Comparison of ENCODE assay signal across 8 cellular contexts in the genomic region with DNA sequence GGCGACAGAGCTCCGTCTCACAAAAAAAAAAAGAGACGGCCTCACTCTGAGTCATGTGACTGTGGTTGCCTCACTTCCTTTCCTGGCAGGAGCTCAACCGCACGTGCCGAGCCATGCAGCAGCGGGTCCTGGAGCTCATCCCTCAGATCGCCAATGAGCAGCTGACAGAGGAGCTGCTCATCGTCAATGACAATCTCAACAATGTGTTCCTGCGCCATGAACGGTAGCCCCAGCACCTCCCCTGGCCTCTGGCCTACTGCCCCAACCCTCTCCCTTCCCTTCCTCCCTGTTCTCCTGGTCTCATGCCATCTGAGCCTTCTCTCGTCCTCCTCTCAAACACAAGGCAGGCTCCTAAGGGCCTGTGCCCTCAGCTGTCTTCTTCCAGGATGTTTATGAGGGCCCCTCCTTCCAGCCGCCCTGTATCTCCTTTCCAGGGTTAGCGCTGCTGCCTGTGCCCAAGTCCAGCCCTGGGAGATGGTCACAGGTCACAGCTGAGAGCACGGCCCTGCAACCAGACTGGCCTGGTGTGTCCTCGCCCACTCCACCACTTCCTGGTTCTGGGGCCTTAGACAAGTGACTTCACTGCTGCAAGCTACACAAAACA. TPM values are rescaled to one million over a fixed set of nuclear protein-coding genes. Genes with fewer than 3 reads are reported as not detected.
DNase-seq lines count a peak whose midpoint lies in the region; ATAC-seq and TF ChIP-seq lines count a peak whose summit lies in the region.

No MANE protein-coding gene starts in this region.

- peak overlapping the region; percentile 40 for H3K4me3 ChIP-seq in DOHH2 (ENCODE audit: low read length)
- no peak overlapping the region for H3K4me3 ChIP-seq in MG63

- peak overlapping the region; percentile 57 for H3K4me3 Mint-ChIP-seq in activated naive CD8-positive, alpha-beta T cell treated with anti-CD3 and anti-CD28 coated beads, Interleukin-2, amount 10 ng/mL, durations not matched to agents 7 days and 5 days

- no peaks in the 10 kb centered on the region for H4K20me1 ChIP-seq in DOHH2 (ENCODE audit: control insufficient read depth, insufficient read depth, low read depth, low read length)

- POLR2A ChIA-PET in activated naive CD8-positive, alpha-beta T cell treated with anti-CD3 and anti-CD28 coated beads, Interleukin-2, amount 10 ng/mL, durations not matched to agents 7 days and 5 days (lab: Charles Lee): interaction anchor here (0.7 to 1.6 kb wide), 3 partner anchors 29 to 73 kb away, joined by 3 to 4 read pairs (median 3); a partner anchor contains a TSS

- peaks cover 16% of the 10 kb centered on the region for H3K4me1 Mint-ChIP-seq in activated naive CD8-positive, alpha-beta T cell treated with anti-CD3 and anti-CD28 coated beads, Interleukin-2, amount 10 ng/mL, durations not matched to agents 7 days and 5 days

- no peaks in the 10 kb centered on the region for H3K79me2 ChIP-seq in DOHH2 (ENCODE audit: control insufficient read depth, low read length)

- H3K9me3 ChIP-seq in DOHH2 (ENCODE audit: control insufficient read depth, insufficient read depth, low read length) (no peaks in the 10 kb centered on the region), MG63 (no peaks in the 10 kb centered on the region)

- H3K27ac ChIP-seq in DOHH2 (ENCODE audit: low read depth, low read length): no peak overlapping the region

- peak overlapping the region; percentile 44 for H3K4me2 ChIP-seq in DOHH2 (ENCODE audit: low read length)

- H3K27me3 ChIP-seq in DOHH2 (ENCODE audit: control insufficient read depth, low read length) (no peaks in the 10 kb centered on the region), MG63 (no peaks in the 10 kb centered on the region)

- H3F3A ChIP-seq in DOHH2 (ENCODE audit: control insufficient read depth, insufficient read depth): peaks cover 2% of the 10 kb centered on the region; the same call in 1 of the 2 replicates

- DNase-seq in SKM-1 treated with dmso at 0.1 percent for 144 hours (lab: John Stamatoyannopoulos, UW; ENCODE audit: unreplicated experiment) (peak; percentile 91), kidney tubule cell (ENCODE audit: low spot score) (peak; percentile 81), NCI-H1105 treated with DMSO at 0.1 percent for 48 hours (lab: John Stamatoyannopoulos, UW) (no peak), NCI-H187 treated with DMSO at 0.1 percent for 48 hours (lab: John Stamatoyannopoulos, UW) (no peak), MG63 (no peak)
- peak; percentile 46 for DNase-seq in activated naive CD8-positive, alpha-beta T cell treated with anti-CD3 and anti-CD28 coated beads, Interleukin-2, amount 10 ng/mL, durations not matched to agents 7 days and 5 days
- peak; percentile 49 to 59 for DNase-seq in stimulated activated CD4-positive, alpha-beta T cell treated with anti-CD3 and anti-CD28 coated beads, Interleukin-4, amount 100 ng/mL, for 48 hours (ENCODE audit: low read depth in 2 of 2)

- no peaks in the 10 kb centered on the region for H3K36me3 ChIP-seq in DOHH2 (ENCODE audit: control insufficient read depth, low read length)
- H3K36me3 ChIP-seq in MG63: peaks cover 8% of the 10 kb centered on the region

- peak; percentile 73 for ATAC-seq in activated naive CD8-positive, alpha-beta T cell treated with anti-CD3 and anti-CD28 coated beads, Interleukin-2, amount 10 ng/mL, durations not matched to agents 7 days and 5 days (ENCODE audit: low read depth)

- H3K36me3 Mint-ChIP-seq in activated naive CD8-positive, alpha-beta T cell treated with anti-CD3 and anti-CD28 coated beads, Interleukin-2, amount 10 ng/mL, durations not matched to agents 7 days and 5 days: peaks cover 17% of the 10 kb centered on the region

- H3K4me1 ChIP-seq in DOHH2 (ENCODE audit: control insufficient read depth, low read length): peaks cover 20% of the 10 kb centered on the region

- peak overlapping the region; percentile 75 for H3K27ac Mint-ChIP-seq in activated naive CD8-positive, alpha-beta T cell treated with anti-CD3 and anti-CD28 coated beads, Interleukin-2, amount 10 ng/mL, durations not matched to agents 7 days and 5 days

- no peak for TF ChIP-seq CTCF in DOHH2 (IDR thresholded peaks at IDR 0.05; ENCODE audit: low read depth, low read length, poor library complexity, severe bottlenecking)

- H3K9me2 ChIP-seq in DOHH2 (replicated peaks; ENCODE audit: control insufficient read depth, low read length): no peaks in the 10 kb centered on the region

- H3K27me3 Mint-ChIP-seq in activated naive CD8-positive, alpha-beta T cell treated with anti-CD3 and anti-CD28 coated beads, Interleukin-2, amount 10 ng/mL, durations not matched to agents 7 days and 5 days: no peaks in the 10 kb centered on the region

- H3K9me3 Mint-ChIP-seq in activated naive CD8-positive, alpha-beta T cell treated with anti-CD3 and anti-CD28 coated beads, Interleukin-2, amount 10 ng/mL, durations not matched to agents 7 days and 5 days: no peaks in the 10 kb centered on the region

RNA-seq across cellular contexts. Expression of a gene that starts 30.7 kb away (rescaled TPM):
- total RNA-seq in activated naive CD8-positive, alpha-beta T cell treated with anti-CD3 and anti-CD28 coated beads, Interleukin-2, amount 10 ng/mL, durations not matched to agents 7 days and 5 days: 10 to 100 TPM; 36.7 to 39.5 TPM
- 18.1 and 19.2 TPM in 2 replicates for total RNA-seq in MG63 (2014; rRNA removed; shearing (Covaris generic); ENCODE audit: low replicate concordance)

RNA-seq across cellular contexts. Expression of a gene that starts 50.5 kb away (rescaled TPM):
- total RNA-seq in activated naive CD8-positive, alpha-beta T cell treated with anti-CD3 and anti-CD28 coated beads, Interleukin-2, amount 10 ng/mL, durations not matched to agents 7 days and 5 days: 1 to 10 TPM; 5.2 to 7.3 TPM
- total RNA-seq in MG63 (2014; rRNA removed; shearing (Covaris generic); ENCODE audit: low replicate concordance): 36.1 and 66.9 TPM in 2 replicates

Comparison
In these comparisons a context has a peak if more than half of its experiments do, and no peak if none do; other contexts are left out.
1. DNase-seq: peak in SKM-1 treated with dmso at 0.1 percent for 144 hours (single experiment), activated naive CD8-positive, alpha-beta T cell treated with anti-CD3 and anti-CD28 coated beads, Interleukin-2, amount 10 ng/mL, durations not matched to agents 7 days and 5 days (single experiment), kidney tubule cell (single experiment) and stimulated activated CD4-positive, alpha-beta T cell treated with anti-CD3 and anti-CD28 coated beads, Interleukin-4, amount 100 ng/mL, for 48 hours (2 of 2); none in NCI-H1105 treated with DMSO at 0.1 percent for 48 hours (single experiment), NCI-H187 treated with DMSO at 0.1 percent for 48 hours (single experiment) and MG63 (single experiment).